Comparison of ENCODE assay signal across 13 cellular contexts in the genomic region with DNA sequence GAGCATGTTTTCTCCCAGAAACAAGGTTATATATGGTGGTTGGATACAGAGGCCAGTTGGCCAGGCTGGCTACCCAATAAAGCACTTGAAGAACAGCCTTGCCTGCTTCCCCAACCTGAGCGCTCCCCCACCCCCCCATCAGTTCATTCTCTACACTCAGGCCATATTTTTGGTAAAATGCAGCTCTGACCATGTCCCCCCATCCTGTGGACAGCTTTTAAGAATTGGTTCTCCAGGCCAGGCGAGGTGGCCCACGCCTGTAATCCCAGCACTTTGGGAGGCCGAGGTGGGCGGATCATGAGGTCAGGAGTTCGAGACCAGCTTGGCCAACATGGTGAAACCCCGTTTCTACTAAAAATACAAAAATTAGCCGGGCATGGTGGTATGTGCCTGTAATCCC. TPM values are rescaled to one million over a fixed set of nuclear protein-coding genes. Genes with fewer than 3 reads are reported as not detected.
A peak's percentile ranks its signal among the peaks of the same experiment; 100 is the strongest.
DNase-seq lines count a peak whose midpoint lies in the region; ATAC-seq and TF ChIP-seq lines count a peak whose summit lies in the region.
"Not testable (repeated sequence)": the region's sequence is repeated elsewhere in the genome, so short reads cannot be mapped to it uniquely, and the experiment has no call there.
"Had no signal": no experiment of that assay in that cellular context is flagged by ENCODE, and none has a peak within 500 bp of the region (broad histone marks: within the 10 kb centered on the region; RNA-seq: fewer than 3 reads in every experiment).

No MANE protein-coding gene starts in this region.

- H3K27ac ChIP-seq in SK-N-SH (ENCODE audit: low read depth in 2 of 2, low read length in 1 of 2) (peak overlapping the region in 1 of 2 experiments; percentile 75; a peak in 2 of 4 replicates), breast epithelium (peak overlapping the region; percentile 76 to 100), esophagus muscularis mucosa (replicated peaks in 1 of 4) (peak overlapping the region; percentile 100), right cardiac atrium (ENCODE audit: low read length) (peak overlapping the region; percentile 44), muscle layer of colon (ENCODE audit: low read depth, low read length) (peak overlapping the region; percentile 83), rectal smooth muscle tissue (ENCODE audit: low read depth, low read length) (peak overlapping the region; percentile 62), testis (peak overlapping the region; percentile 72 to 87)

- TF ChIP-seq EP300 in SK-N-SH (IDR thresholded peaks at IDR 0.05; ENCODE audit: borderline replicate concordance in 1 of 2, low read depth in 1 of 2, low read length in 1 of 2) = 0 out of 4 replicates have a peak, but pooled peaks of 1 of the 2 experiments have one; percentile 4
- not testable (repeated sequence) for TF ChIP-seq EP300 in esophagus muscularis mucosa (IDR thresholded peaks at IDR 0.05)

- not testable (repeated sequence) for H2AFZ ChIP-seq in SK-N-SH (ENCODE audit: low read depth)

- H3F3A ChIP-seq in SK-N-SH (replicated peaks; ENCODE audit: insufficient read depth) = peaks cover 71% of the 10 kb centered on the region

- intact Hi-C loops in breast epithelium (cut with DNase I; ENCODE audit: low total_unique reads); esophagus muscularis mucosa (cut with DNase I); right cardiac atrium (cut with DNase I); testis (cut with DNase I; ENCODE audit: low total_unique reads): not testable (repeated sequence)

- peaks cover 19% of the 10 kb centered on the region; the same call in 1 of the 2 replicates for H3K79me2 ChIP-seq in SK-N-SH (ENCODE audit: insufficient read depth)

- not testable (repeated sequence) for TF ChIP-seq CTCF in SK-N-SH (IDR thresholded peaks at IDR 0.05); breast epithelium (IDR thresholded peaks at IDR 0.05); esophagus muscularis mucosa (IDR thresholded peaks at IDR 0.05); testis (IDR thresholded peaks at IDR 0.05)

- H3K27me3 ChIP-seq in SK-N-SH (ENCODE audit: insufficient read depth); breast epithelium; esophagus muscularis mucosa; right cardiac atrium (ENCODE audit: control insufficient read depth, insufficient read depth); muscle layer of colon (ENCODE audit: control insufficient read depth in 1 of 2, insufficient read depth in 2 of 2, low read length in 2 of 2); rectal smooth muscle tissue (ENCODE audit: control insufficient read depth, insufficient read depth, low read length); testis: not testable (repeated sequence)

- H3K4me3 ChIP-seq in SK-N-SH (ENCODE audit: low read depth in 2 of 2, low read length in 1 of 2); esophagus muscularis mucosa; right cardiac atrium (ENCODE audit: low read length); muscle layer of colon (ENCODE audit: low read depth in 1 of 2, low read length in 2 of 2); rectal smooth muscle tissue (ENCODE audit: low read length); testis: not testable (repeated sequence)
- H3K4me3 ChIP-seq in breast epithelium = peak overlapping the region in 1 of 3 donors; percentile 50

- not testable (repeated sequence) for H3K9ac ChIP-seq in SK-N-SH; muscle layer of colon (ENCODE audit: low read length); rectal smooth muscle tissue (ENCODE audit: low read length)

- not testable (repeated sequence) for TF ChIP-seq RAD21 in SK-N-SH (IDR thresholded peaks at IDR 0.05; ENCODE audit: low read length)

- not testable (repeated sequence) for DNase-seq in SK-N-SH; breast epithelium (ENCODE audit: low spot score in 2 of 2); esophagus muscularis mucosa (ENCODE audit: extremely low spot score); testis
- DNase-seq in right cardiac atrium = peak in 2 of 3 donors; percentile 55 to 72

- ATAC-seq in right cardiac atrium = not testable (repeated sequence)

- 97% methylated on average over 8 of the region's 8 CpGs for WGBS in SK-N-SH (ENCODE audit: low lambda C conversion rate)
- WGBS in esophagus muscularis mucosa = 73% methylated on average over 8 of the region's 8 CpGs
- 72% methylated on average over 8 of the region's 8 CpGs for WGBS in right cardiac atrium
- 76 to 78% methylated on average over 8 of the region's 8 CpGs for WGBS in testis, 2 donors

- TF ChIP-seq POLR2A in breast epithelium (IDR thresholded peaks at IDR 0.05); esophagus muscularis mucosa (IDR thresholded peaks at IDR 0.05; ENCODE audit: low read depth); testis (IDR thresholded peaks at IDR 0.05): not testable (repeated sequence)

- H4K20me1 ChIP-seq in SK-N-SH (ENCODE audit: insufficient read depth) = peaks cover 56% of the 10 kb centered on the region

- POLR2A ChIA-PET in SK-N-SH (lab: Yijun Ruan, JAX) = interaction anchor here (0.9 kb wide), 1 partner anchor 13 kb away, joined by 4 read pairs; no protein-coding TSS in a partner anchor

- H3K4me1 ChIP-seq in SK-N-SH (ENCODE audit: control insufficient read depth in 1 of 2, insufficient read depth in 2 of 2, low read depth in 1 of 2, low read length in 1 of 2) (peaks cover 10 to 35% of the 10 kb centered on the region in 2 experiments; a peak in 3 of 4 replicates), breast epithelium (peaks cover 17 to 19% of the 10 kb centered on the region in 2 donors), esophagus muscularis mucosa (peaks cover 54 to 87% (median 81%) of the 10 kb centered on the region in 4 donors), right cardiac atrium (ENCODE audit: control insufficient read depth, insufficient read depth, low read length) (peaks cover 25% of the 10 kb centered on the region), muscle layer of colon (ENCODE audit: insufficient read depth, low read length) (peaks cover 68% of the 10 kb centered on the region), rectal smooth muscle tissue (ENCODE audit: control insufficient read depth, insufficient read depth, low read length) (peaks cover 21% of the 10 kb centered on the region), testis (peaks cover 45% of the 10 kb centered on the region)

- H3K36me3 ChIP-seq in SK-N-SH (replicated peaks in 1 of 2; ENCODE audit: control insufficient read depth in 1 of 2, insufficient read depth in 2 of 2, low read length in 1 of 2) (peaks cover 47% of the 10 kb centered on the region in 2 experiments), esophagus muscularis mucosa (peaks cover 27 to 56% (median 46%) of the 10 kb centered on the region in 4 donors), muscle layer of colon (ENCODE audit: insufficient read depth, low read length) (peaks cover 38% of the 10 kb centered on the region), rectal smooth muscle tissue (ENCODE audit: control insufficient read depth, insufficient read depth, low read length) (peaks cover 23% of the 10 kb centered on the region)
- H3K36me3 ChIP-seq in breast epithelium; testis (ENCODE audit: low read depth, missing control alignments): not testable (repeated sequence)

- not testable (repeated sequence) for H3K9me2 ChIP-seq in SK-N-SH

- H3K9me3 ChIP-seq in SK-N-SH; breast epithelium; esophagus muscularis mucosa; right cardiac atrium (ENCODE audit: control insufficient read depth, low read length); muscle layer of colon (ENCODE audit: low read length); testis: not testable (repeated sequence)

- CTCF ChIA-PET in SK-N-SH (lab: Yijun Ruan, JAX) = interaction anchor here (0.7 to 8.3 kb wide), 7 partner anchors 10 to 1211 kb away, joined by 3 to 43 read pairs (median 4); a partner anchor contains a TSS

- peak overlapping the region; percentile 36; the same call in 1 of the 2 replicates for H3K4me2 ChIP-seq in SK-N-SH

RNA-seq across cellular contexts. Expression of a gene that starts 11.3 kb away (rescaled TPM):
- polyA plus RNA-seq in SK-N-SH (2012; rRNA removed) (124 and 271 TPM in 2 replicates), right cardiac atrium (74.7 TPM), testis (ENCODE audit: insufficient read depth, low read depth, low replicate concordance) (190 TPM)
- 159 and 266 TPM in 2 replicates for polyA plus RNA-seq in SK-N-SH (2012; cell fraction: cytosol; rRNA removed)
- 593 and 733 TPM in 2 replicates for polyA plus RNA-seq in SK-N-SH (2012; cell fraction: nucleus; rRNA removed)
- total RNA-seq in breast epithelium (10 to 100 TPM; 60.2 to 61.0 (median 60.4) TPM), esophagus muscularis mucosa (100 to 1,000 TPM; 186 to 469 (median 245) TPM), right cardiac atrium (100 to 1,000 TPM in 1 of 4 donors, 10 to 100 TPM in 3; 80.1 to 127 (median 92.6) TPM), testis (100 to 1,000 TPM; 164 to 222 TPM)

RNA-seq across cellular contexts. Expression of a gene that starts 16.2 kb away (rescaled TPM):
- polyA plus RNA-seq in SK-N-SH (2012; rRNA removed) (0.26 and 0.49 TPM in 2 replicates), right cardiac atrium (0.02 TPM), testis (ENCODE audit: insufficient read depth, low read depth, low replicate concordance) (9.8 TPM)
- polyA plus RNA-seq in SK-N-SH (2012; cell fraction: cytosol; rRNA removed) = 0.19 and 0.28 TPM in 2 replicates
- polyA plus RNA-seq in SK-N-SH (2012; cell fraction: nucleus; rRNA removed) = 0.64 and 1.0 TPM in 2 replicates
- total RNA-seq in breast epithelium (10 to 100 TPM in 2 of 3 donors, not detected in 1; 11.8 to 15.4 TPM), esophagus muscularis mucosa (under 1 TPM in 2 of 4 donors, not detected in 2; 0.17 to 0.23 TPM), right cardiac atrium (under 1 TPM in 2 of 4 donors, not detected in 2; 0.46 to 0.56 TPM), testis (1 to 10 TPM; 5.9 to 8.5 TPM)
- polyA plus RNA-seq: neural cell had no signal

RNA-seq across cellular contexts. Expression of a gene that starts 29.9 kb away (rescaled TPM):
- polyA plus RNA-seq in SK-N-SH (2012; rRNA removed) (43.6 and 50.1 TPM in 2 replicates), right cardiac atrium (0.27 TPM), testis (ENCODE audit: insufficient read depth, low read depth, low replicate concordance) (1.2 TPM)
- 22.3 and 35.7 TPM in 2 replicates for polyA plus RNA-seq in SK-N-SH (2012; cell fraction: cytosol; rRNA removed)
- 47.8 and 56.9 TPM in 2 replicates for polyA plus RNA-seq in SK-N-SH (2012; cell fraction: nucleus; rRNA removed)
- total RNA-seq in breast epithelium (1 to 10 TPM in 1 of 3 donors, under 1 TPM in 2; 0.48 to 2.3 (median 0.73) TPM), esophagus muscularis mucosa (1 to 10 TPM in 3 of 4 donors, under 1 TPM in 1; 0.42 to 2.0 (median 1.3) TPM), right cardiac atrium (under 1 TPM; 0.21 to 0.51 (median 0.39) TPM), testis (1 to 10 TPM; 1.2 TPM)

RNA-seq across cellular contexts. Expression of a gene that starts 50.8 kb away (rescaled TPM):
- polyA plus RNA-seq in SK-N-SH (2012; rRNA removed) (0.10 TPM in 1 of 2 replicates, not detected in the other), right cardiac atrium (not detected), testis (ENCODE audit: insufficient read depth, low read depth, low replicate concordance) (not detected)
- 0.05 and 0.10 TPM in 2 replicates for polyA plus RNA-seq in SK-N-SH (2012; cell fraction: cytosol; rRNA removed)
- polyA plus RNA-seq in SK-N-SH (2012; cell fraction: nucleus; rRNA removed) = 0.18 and 0.27 TPM in 2 replicates
- total RNA-seq in breast epithelium (1 to 10 TPM in 1 of 3 donors, not detected in 2; 1.6 TPM), esophagus muscularis mucosa (under 1 TPM in 1 of 4 donors, not detected in 3; 0.34 TPM), right cardiac atrium (not detected), testis (not detected)
- total RNA-seq: activated CD4-positive, alpha-beta memory T cell treated with anti-CD3 and anti-CD28 coated beads for 36 hours; epithelial cell of proximal tubule; foreskin keratinocyte; progenitor cell of endocrine pancreas had no signal
- polyA plus RNA-seq: AG04450, foreskin keratinocyte, neural cell had no signal
